19 cellular contexts compared by ENCODE assay signal in genomic region chr3:14130707-14131106, GRCh38. TPM values are rescaled to one million over a fixed set of nuclear protein-coding genes. Genes with fewer than 3 reads are reported as not detected.
A peak's percentile ranks its signal among the peaks of the same experiment; 100 is the strongest.
DNase-seq lines count a peak whose midpoint lies in the region; ATAC-seq, FAIRE-seq and TF ChIP-seq lines count a peak whose summit lies in the region.
"Had no signal": no experiment of that assay in that cellular context is flagged by ENCODE, and none has a peak within 500 bp of the region (broad histone marks: within the 10 kb centered on the region; RNA-seq: fewer than 3 reads in every experiment).

No MANE protein-coding gene starts in this region.

- TF ChIP-seq RAD21 in K562 (CRISPR knock-in tag; conservative IDR thresholded peaks at IDR 0.05 in 1 of 2, IDR thresholded peaks at IDR 0.05 in 1 of 2), result no peak

- TF ChIP-seq POLR2A in K562 (conservative IDR thresholded peaks at IDR 0.05), result no peak

- no peak overlapping the region for H3K4me3 Mint-ChIP-seq in natural killer cell treated with Interleukin-12 subunit alpha and Interleukin-12 subunit beta and Interleukin-15 and Interleukin-18, amount 100 ng/mL, for 72 hours
- no peak overlapping the region for H3K4me3 Mint-ChIP-seq in natural killer cell
- H3K4me3 Mint-ChIP-seq: GM23338, H9 had no signal

- H3K4me1 ChIP-seq in K562 (replicated peaks in 1 of 2; ENCODE audit: control insufficient read depth in 2 of 2, insufficient read depth in 2 of 2, low read length in 2 of 2), result peaks cover 10 to 17% of the 10 kb centered on the region in 2 experiments

- ATAC-seq in natural killer cell treated with Interleukin-12 subunit alpha and Interleukin-12 subunit beta and Interleukin-15 and Interleukin-18, amount 100 ng/mL, for 72 hours, result no peak
- no peak for ATAC-seq in natural killer cell
- ATAC-seq in K562, result no peak
- ATAC-seq: GM23338, HCT116 had no signal

- peaks cover 25% of the 10 kb centered on the region for H3K36me3 Mint-ChIP-seq in natural killer cell treated with Interleukin-12 subunit alpha and Interleukin-12 subunit beta and Interleukin-15 and Interleukin-18, amount 100 ng/mL, for 72 hours
- peaks cover 18% of the 10 kb centered on the region for H3K36me3 Mint-ChIP-seq in natural killer cell

- DNase-seq in activated CD8-positive, alpha-beta memory T cell treated with anti-CD3 and anti-CD28 coated beads, Interleukin-2, amount 50 U/mL, for 48 hours, result peak; percentile 41
- DNase-seq in activated CD8-positive, alpha-beta memory T cell treated with anti-CD3 and anti-CD28 coated beads, Interleukin-2, amount 50 U/mL, for 4 hours, result no peak
- DNase-seq in natural killer cell treated with Interleukin-12 subunit alpha and Interleukin-12 subunit beta and Interleukin-15 and Interleukin-18, amount 100 ng/mL, for 72 hours (ENCODE audit: low spot score), result peak; percentile 29
- DNase-seq in natural killer cell, result no peak
- no peak for DNase-seq in K562 (ENCODE audit: extremely low read depth in 1 of 4, low spot score in 3 of 4)
- DNase-seq in stimulated activated CD4-positive, alpha-beta T cell treated with anti-CD3 and anti-CD28 coated beads, Interleukin-15, amount 100 ng/mL, for 24 hours, result no peak
- no peak for DNase-seq in cerebellum (ENCODE audit: low spot score)
- DNase-seq: C1 segment of cervical spinal cord; Calu3; CD4-positive, alpha-beta memory T cell; COR-L47; DMS53; DMS79 treated with DMSO at 0.1 percent for 48 hours; GF-D8; H9 had no signal

- peaks cover 91% of the 10 kb centered on the region for H3K36me3 ChIP-seq in K562 (ENCODE audit: control insufficient read depth, insufficient read depth, low read length)

- FAIRE-seq in K562 (lab: Jason Lieb, UNC), result no peak
- FAIRE-seq: GM12891, GM18507 had no signal

- no peak overlapping the region for H3K9ac ChIP-seq in K562 (ENCODE audit: insufficient read depth in 1 of 2, low read depth in 2 of 2, low read length in 2 of 2)

- peaks cover 33% of the 10 kb centered on the region for H3K79me2 ChIP-seq in K562 (ENCODE audit: control insufficient read depth, insufficient read depth, low read length)

- POLR2A ChIA-PET in K562 (lab: Yijun Ruan, JAX), result interaction anchor here (0.7 to 2.1 kb wide), 3 partner anchors 10 to 166 kb away, joined by 3 to 6 read pairs (median 3); no protein-coding TSS in a partner anchor

- in situ Hi-C loops in K562 (cut with MboI), result no loop called here

- 92% methylated on average over 12 of the region's 12 CpGs for WGBS in K562 (ENCODE audit: insufficient coverage, low coverage, missing lambda C conversion rate)

- no peak for TF ChIP-seq EP300 in K562 (IDR thresholded peaks at IDR 0.05; ENCODE audit: low read length)

- no peaks in the 10 kb centered on the region for H3K9me3 ChIP-seq in K562 (replicated peaks; ENCODE audit: control insufficient read depth, insufficient read depth, low read depth, low read length)

- no peaks in the 10 kb centered on the region for H3K9me3 Mint-ChIP-seq in natural killer cell treated with Interleukin-12 subunit alpha and Interleukin-12 subunit beta and Interleukin-15 and Interleukin-18, amount 100 ng/mL, for 72 hours
- no peaks in the 10 kb centered on the region for H3K9me3 Mint-ChIP-seq in natural killer cell
- H3K9me3 Mint-ChIP-seq: CD4-positive, alpha-beta memory T cell; GM23338; H9 had no signal

- peaks cover 5% of the 10 kb centered on the region for H3K9me1 ChIP-seq in K562 (ENCODE audit: control insufficient read depth, insufficient read depth, low read length)

- no peaks in the 10 kb centered on the region for H3K27me3 Mint-ChIP-seq in natural killer cell treated with Interleukin-12 subunit alpha and Interleukin-12 subunit beta and Interleukin-15 and Interleukin-18, amount 100 ng/mL, for 72 hours
- H3K27me3 Mint-ChIP-seq in natural killer cell (ENCODE audit: low read depth in 2 of 2), result no peaks in the 10 kb centered on the region
- H3K27me3 Mint-ChIP-seq: CD4-positive, alpha-beta memory T cell had no signal

- no peak overlapping the region for H2AFZ ChIP-seq in K562 (ENCODE audit: low read depth, low read length)
- H2AFZ ChIP-seq: GM23338 had no signal

- no peak for TF ChIP-seq CTCF in natural killer cell (IDR thresholded peaks at IDR 0.05)
- TF ChIP-seq CTCF in K562 (IDR thresholded peaks at IDR 0.05 in 2 of 3, conservative IDR thresholded peaks at IDR 0.05 in 1 of 3; ENCODE audit: insufficient read depth in 2 of 3, low read depth in 1 of 3, low read length in 3 of 3), result no peak

- H3K4me2 ChIP-seq in K562 (ENCODE audit: insufficient read depth, low read length), result no peak overlapping the region
- H3K4me2 ChIP-seq: GM23338 had no signal

- CTCF ChIA-PET in K562 (lab: Yijun Ruan, JAX; ENCODE audit: low intra/inter-chr PET ratio), result no interaction called here

- H3K27ac Mint-ChIP-seq in natural killer cell treated with Interleukin-12 subunit alpha and Interleukin-12 subunit beta and Interleukin-15 and Interleukin-18, amount 100 ng/mL, for 72 hours, result no peak overlapping the region
- no peak overlapping the region for H3K27ac Mint-ChIP-seq in natural killer cell
- H3K27ac Mint-ChIP-seq: GM23338 had no signal

- no TSS peak for BruUV-seq in K562 (replicated peaks; lab: Mats Ljungman, UMichigan)

- no peaks in the 10 kb centered on the region for H3K27me3 ChIP-seq in K562 (ENCODE audit: control insufficient read depth in 2 of 2, insufficient read depth in 2 of 2, low read length in 2 of 2)

- intact Hi-C loops in natural killer cell (cut with micrococcal nuclease), result no loop called here
- intact Hi-C loops in K562 (cut with micrococcal nuclease), result no loop called here

- H3K27ac ChIP-seq in K562 (ENCODE audit: extremely low read depth, low read depth, low read length), result no peak overlapping the region

- H3K4me1 Mint-ChIP-seq in natural killer cell treated with Interleukin-12 subunit alpha and Interleukin-12 subunit beta and Interleukin-15 and Interleukin-18, amount 100 ng/mL, for 72 hours (ENCODE audit: low read depth in 2 of 2), result peaks cover 31% of the 10 kb centered on the region in 2 donors
- peaks cover 29 to 38% of the 10 kb centered on the region in 2 donors for H3K4me1 Mint-ChIP-seq in natural killer cell

- no peak overlapping the region for H3K4me3 ChIP-seq in K562
- H3K4me3 ChIP-seq: GM23338 had no signal

- peaks cover 10% of the 10 kb centered on the region for H4K20me1 ChIP-seq in K562 (replicated peaks; ENCODE audit: control insufficient read depth, insufficient read depth, low read length)

RNA-seq across cellular contexts. Expression of gene TMEM43, which starts 5.9 kb away (rescaled TPM):
- total RNA-seq in natural killer cell treated with Interleukin-12 subunit alpha and Interleukin-12 subunit beta and Interleukin-15 and Interleukin-18, amount 100 ng/mL, for 72 hours, result 10 to 100 TPM; 37.3 to 42.6 TPM
- 10 to 100 TPM; 49.5 to 61.1 (median 54.1) TPM for total RNA-seq in natural killer cell
- total RNA-seq in K562 (2011; cell fraction: chromatin; rRNA removed; ENCODE audit: low replicate concordance), result 45.4 and 56.1 TPM in 2 replicates
- 65.7 and 72.4 TPM in 2 replicates for total RNA-seq in K562 (2011; cell fraction: nucleolus; rRNA removed)
- 57.3 and 58.4 TPM in 2 replicates for total RNA-seq in K562 (2011; cell fraction: nucleoplasm; rRNA removed)
- total RNA-seq in K562 (2014; rRNA removed), result 35.0 and 49.2 TPM in 2 replicates
- total RNA-seq in K562 (2014; rRNA removed; fragmentation: Illumina TruSeq; extraction: Trizol), result 32.9 and 35.7 TPM in 2 replicates
- total RNA-seq in K562 (2015; rRNA removed; fragmentation: Illumina TruSeq; extraction: Trizol), result 41.1 and 42.9 TPM in 2 replicates
- total RNA-seq in K562 (2021), result 38.9 and 39.7 TPM in 2 replicates
- 41.9 and 50.8 TPM in 2 replicates for polyA plus RNA-seq in K562 (2011; rRNA removed)
- polyA plus RNA-seq in K562 (2011; cell fraction: cytosol; rRNA removed), result 46.0 and 54.1 TPM in 2 replicates
- 73.1 and 80.6 TPM in 2 replicates for polyA plus RNA-seq in K562 (2011; cell fraction: nucleus; rRNA removed)
- 32.9 and 33.9 TPM in 2 replicates for polyA plus RNA-seq in K562 (2012)
- polyA plus RNA-seq in K562 (2014; fragmentation: Illumina TruSeq; extraction: Trizol), result 41.5 and 46.1 TPM in 2 replicates
- polyA plus RNA-seq in K562 (2014; fragmentation: Nextera tagmentation; extraction: Ambion mirVana), result 10 to 100 TPM; 16.7 to 29.4 TPM
- 32.7 and 37.5 TPM in 2 replicates for polyA plus RNA-seq in K562 (2014; rRNA removed)
- 32.4 and 38.1 TPM in 2 replicates for polyA minus RNA-seq in K562 (2011; rRNA and poly(A)+ RNA removed)
- polyA minus RNA-seq in K562 (2011; cell fraction: cytosol; rRNA and poly(A)+ RNA removed), result 21.2 TPM in 2 replicates
- polyA minus RNA-seq in K562 (2011; cell fraction: nucleus; rRNA and poly(A)+ RNA removed), result 17.1 and 22.2 TPM in 2 replicates
- total RNA-seq in cerebellum, result 39.0 TPM

RNA-seq across cellular contexts. Expression of gene CHCHD4, which starts 6.0 kb away (rescaled TPM):
- 10 to 100 TPM; 13.2 to 14.6 TPM for total RNA-seq in natural killer cell treated with Interleukin-12 subunit alpha and Interleukin-12 subunit beta and Interleukin-15 and Interleukin-18, amount 100 ng/mL, for 72 hours
- total RNA-seq in natural killer cell (1 to 10 TPM; 2.1 to 4.3 (median 3.4) TPM), K562 (2014; rRNA removed) (70.9 and 77.2 TPM in 2 replicates), K562 (2014; rRNA removed; fragmentation: Illumina TruSeq; extraction: Trizol) (70.9 and 79.2 TPM in 2 replicates), K562 (2015; rRNA removed; fragmentation: Illumina TruSeq; extraction: Trizol) (56.5 and 61.2 TPM in 2 replicates), K562 (2021) (53.5 and 55.4 TPM in 2 replicates), cerebellum (5.4 TPM)
- total RNA-seq in K562 (2011; cell fraction: chromatin; rRNA removed; ENCODE audit: low replicate concordance), result 8.4 and 13.9 TPM in 2 replicates
- 7.5 and 9.3 TPM in 2 replicates for total RNA-seq in K562 (2011; cell fraction: nucleolus; rRNA removed)
- total RNA-seq in K562 (2011; cell fraction: nucleoplasm; rRNA removed), result 11.0 and 15.7 TPM in 2 replicates
- polyA plus RNA-seq in K562 (2011; rRNA removed) (46.2 and 68.4 TPM in 2 replicates), K562 (2014; fragmentation: Illumina TruSeq; extraction: Trizol) (89.0 and 105 TPM in 2 replicates), K562 (2014; fragmentation: Nextera tagmentation; extraction: Ambion mirVana) (100 to 1,000 TPM; 152 to 225 TPM), K562 (2014; rRNA removed) (81.3 and 81.7 TPM in 2 replicates)
- polyA plus RNA-seq in K562 (2011; cell fraction: cytosol; rRNA removed), result 27.7 and 40.4 TPM in 2 replicates
- 15.4 and 19.6 TPM in 2 replicates for polyA plus RNA-seq in K562 (2011; cell fraction: nucleus; rRNA removed)
- 32.4 and 47.1 TPM in 2 replicates for polyA plus RNA-seq in K562 (2012)
- polyA minus RNA-seq in K562 (2011; rRNA and poly(A)+ RNA removed), result 48.2 and 54.4 TPM in 2 replicates
- polyA minus RNA-seq in K562 (2011; cell fraction: cytosol; rRNA and poly(A)+ RNA removed), result 19.5 and 24.8 TPM in 2 replicates
- 6.1 and 12.2 TPM in 2 replicates for polyA minus RNA-seq in K562 (2011; cell fraction: nucleus; rRNA and poly(A)+ RNA removed)

RNA-seq across cellular contexts. Expression of gene XPC, which starts 47.7 kb away (rescaled TPM):
- 10 to 100 TPM; 24.6 to 31.5 TPM for total RNA-seq in natural killer cell treated with Interleukin-12 subunit alpha and Interleukin-12 subunit beta and Interleukin-15 and Interleukin-18, amount 100 ng/mL, for 72 hours
- total RNA-seq in natural killer cell (10 to 100 TPM; 45.5 to 62.1 (median 50.0) TPM), K562 (2014; rRNA removed) (51.8 and 54.1 TPM in 2 replicates), K562 (2014; rRNA removed; fragmentation: Illumina TruSeq; extraction: Trizol) (41.2 and 49.8 TPM in 2 replicates), K562 (2015; rRNA removed; fragmentation: Illumina TruSeq; extraction: Trizol) (41.3 and 44.2 TPM in 2 replicates), K562 (2021) (44.5 and 54.0 TPM in 2 replicates), cerebellum (15.3 TPM)
- total RNA-seq in K562 (2011; cell fraction: chromatin; rRNA removed; ENCODE audit: low replicate concordance), result 61.0 and 92.1 TPM in 2 replicates
- 32.5 and 33.7 TPM in 2 replicates for total RNA-seq in K562 (2011; cell fraction: nucleolus; rRNA removed)
- total RNA-seq in K562 (2011; cell fraction: nucleoplasm; rRNA removed), result 45.0 and 59.2 TPM in 2 replicates
- polyA plus RNA-seq in K562 (2011; rRNA removed) (25.1 and 25.5 TPM in 2 replicates), K562 (2014; fragmentation: Illumina TruSeq; extraction: Trizol) (54.4 and 54.7 TPM in 2 replicates), K562 (2014; fragmentation: Nextera tagmentation; extraction: Ambion mirVana) (1 to 10 TPM; 3.8 to 4.1 TPM), K562 (2014; rRNA removed) (33.8 and 42.4 TPM in 2 replicates)
- polyA plus RNA-seq in K562 (2011; cell fraction: cytosol; rRNA removed), result 11.7 and 15.8 TPM in 2 replicates
- polyA plus RNA-seq in K562 (2011; cell fraction: nucleus; rRNA removed), result 76.2 and 81.9 TPM in 2 replicates
- polyA plus RNA-seq in K562 (2012), result 41.7 and 44.5 TPM in 2 replicates
- 30.9 and 32.3 TPM in 2 replicates for polyA minus RNA-seq in K562 (2011; rRNA and poly(A)+ RNA removed)
- 24.0 and 24.8 TPM in 2 replicates for polyA minus RNA-seq in K562 (2011; cell fraction: cytosol; rRNA and poly(A)+ RNA removed)
- polyA minus RNA-seq in K562 (2011; cell fraction: nucleus; rRNA and poly(A)+ RNA removed), result 34.9 and 53.4 TPM in 2 replicates

RNA-seq across cellular contexts. Expression of gene LSM3, which starts 47.9 kb away (rescaled TPM):
- total RNA-seq in natural killer cell treated with Interleukin-12 subunit alpha and Interleukin-12 subunit beta and Interleukin-15 and Interleukin-18, amount 100 ng/mL, for 72 hours, result 10 to 100 TPM; 15.1 to 15.2 TPM
- 1 to 10 TPM; 7.6 to 9.1 (median 8.9) TPM for total RNA-seq in natural killer cell
- total RNA-seq in K562 (2011; cell fraction: chromatin; rRNA removed; ENCODE audit: low replicate concordance), result 11.3 and 17.2 TPM in 2 replicates
- total RNA-seq in K562 (2011; cell fraction: nucleolus; rRNA removed), result 7.4 and 9.3 TPM in 2 replicates
- total RNA-seq in K562 (2011; cell fraction: nucleoplasm; rRNA removed), result 14.2 and 25.6 TPM in 2 replicates
- total RNA-seq in K562 (2014; rRNA removed), result 32.6 and 33.8 TPM in 2 replicates
- 64.7 and 73.9 TPM in 2 replicates for total RNA-seq in K562 (2014; rRNA removed; fragmentation: Illumina TruSeq; extraction: Trizol)
- 54.4 and 61.2 TPM in 2 replicates for total RNA-seq in K562 (2015; rRNA removed; fragmentation: Illumina TruSeq; extraction: Trizol)
- total RNA-seq in K562 (2021), result 38.5 and 46.4 TPM in 2 replicates
- 34.0 and 48.7 TPM in 2 replicates for polyA plus RNA-seq in K562 (2011; rRNA removed)
- 3.6 and 12.9 TPM in 2 replicates for polyA plus RNA-seq in K562 (2011; cell fraction: cytosol; rRNA removed)
- polyA plus RNA-seq in K562 (2011; cell fraction: nucleus; rRNA removed), result 3.1 and 6.0 TPM in 2 replicates
- polyA plus RNA-seq in K562 (2012), result 31.9 and 61.8 TPM in 2 replicates
- polyA plus RNA-seq in K562 (2014; fragmentation: Illumina TruSeq; extraction: Trizol), result 48.6 and 55.2 TPM in 2 replicates
- polyA plus RNA-seq in K562 (2014; fragmentation: Nextera tagmentation; extraction: Ambion mirVana), result 100 to 1,000 TPM; 180 to 203 TPM
- polyA plus RNA-seq in K562 (2014; rRNA removed), result 61.6 and 75.1 TPM in 2 replicates
- 14.8 and 16.0 TPM in 2 replicates for polyA minus RNA-seq in K562 (2011; rRNA and poly(A)+ RNA removed)
- 4.3 and 6.0 TPM in 2 replicates for polyA minus RNA-seq in K562 (2011; cell fraction: cytosol; rRNA and poly(A)+ RNA removed)
- 5.5 and 7.6 TPM in 2 replicates for polyA minus RNA-seq in K562 (2011; cell fraction: nucleus; rRNA and poly(A)+ RNA removed)
- total RNA-seq in cerebellum, result 6.8 TPM

Comparison
In these comparisons a context has a peak if more than half of its experiments do, and no peak if none do; other contexts are left out.
1. DNase-seq: peak in activated CD8-positive, alpha-beta memory T cell treated with anti-CD3 and anti-CD28 coated beads, Interleukin-2, amount 50 U/mL, for 48 hours (single experiment) and natural killer cell treated with Interleukin-12 subunit alpha and Interleukin-12 subunit beta and Interleukin-15 and Interleukin-18, amount 100 ng/mL, for 72 hours (single experiment); none in activated CD8-positive, alpha-beta memory T cell treated with anti-CD3 and anti-CD28 coated beads, Interleukin-2, amount 50 U/mL, for 4 hours (single experiment), natural killer cell (single experiment), K562 (0 of 4), stimulated activated CD4-positive, alpha-beta T cell treated with anti-CD3 and anti-CD28 coated beads, Interleukin-15, amount 100 ng/mL, for 24 hours (single experiment) and cerebellum (single experiment).